Comparison of ENCODE assay signal across 10 cellular contexts in the genomic region with DNA sequence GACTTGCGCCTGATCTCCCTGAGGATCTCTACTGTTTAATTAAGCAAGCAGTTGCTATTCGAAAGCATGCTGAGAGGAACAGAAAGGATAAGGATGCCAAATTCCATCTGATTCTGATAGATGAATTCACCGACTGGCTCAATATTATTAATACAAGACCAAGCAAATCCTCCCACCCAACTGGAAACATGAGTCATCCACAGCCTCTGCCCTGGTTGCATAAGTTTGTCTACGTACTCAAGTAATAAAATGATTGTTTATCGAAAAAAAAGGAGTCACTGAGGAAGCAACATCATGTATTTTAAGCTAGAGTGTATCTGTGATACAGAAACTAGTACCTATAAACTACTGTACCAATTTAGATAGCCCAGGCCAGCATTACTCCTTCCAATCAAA. TPM values are rescaled to one million over a fixed set of nuclear protein-coding genes. Genes with fewer than 3 reads are reported as not detected.
A peak's percentile ranks its signal among the peaks of the same experiment; 100 is the strongest.
DNase-seq lines count a peak whose midpoint lies in the region; FAIRE-seq and TF ChIP-seq lines count a peak whose summit lies in the region.
"Had no signal": no experiment of that assay in that cellular context is flagged by ENCODE, and none has a peak within 500 bp of the region (broad histone marks: within the 10 kb centered on the region; RNA-seq: fewer than 3 reads in every experiment).

No MANE protein-coding gene starts in this region.

- H3K27me3 Mint-ChIP-seq in astrocyte (ENCODE audit: low read depth, unreplicated experiment) (no peaks in the 10 kb centered on the region), nephron progenitor cell (ENCODE audit: low read depth, poor library complexity) (no peaks in the 10 kb centered on the region)
- H3K27me3 Mint-ChIP-seq: CD8-positive, alpha-beta memory T cell had no signal

- H4K20me1 ChIP-seq in astrocyte (ENCODE audit: insufficient read depth, low read length) = peaks cover 54% of the 10 kb centered on the region
- H4K20me1 ChIP-seq in keratinocyte (ENCODE audit: control insufficient read depth, extremely low read depth, insufficient read depth, low read length) = peaks cover 7% of the 10 kb centered on the region

- H3K9ac ChIP-seq in astrocyte (ENCODE audit: low read length) (no peak overlapping the region), keratinocyte (ENCODE audit: control insufficient read depth, extremely low read depth, insufficient read depth, low read length) (peak overlapping the region; percentile 72)

- peak overlapping the region; percentile 36 for H3K27ac Mint-ChIP-seq in astrocyte (ENCODE audit: unreplicated experiment)
- no peak overlapping the region for H3K27ac Mint-ChIP-seq in nephron progenitor cell

- dilution Hi-C loops in keratinocyte (cut with MboI; ENCODE audit: extremely low pct_ligation_motif_present, low sequenced_read_pairs) = no loop called here

- H3K79me2 ChIP-seq in astrocyte (ENCODE audit: insufficient read depth, low read length) (peaks cover 83% of the 10 kb centered on the region), keratinocyte (ENCODE audit: control insufficient read depth, insufficient read depth, low read length) (peaks cover 31% of the 10 kb centered on the region)

- peak in 1 of 2 donors; percentile 77 for DNase-seq in cardiac muscle cell (ENCODE audit: low read depth in 1 of 2, low spot score in 1 of 2)
- no peak for DNase-seq in left ventricle myocardium inferior
- DNase-seq in astrocyte (ENCODE audit: low read depth) = peak; percentile 90
- peak; percentile 50 for DNase-seq in keratinocyte (ENCODE audit: low read depth, low spot score)
- DNase-seq in vagina (ENCODE audit: extremely low spot score in 2 of 2) = no peak
- no peak for DNase-seq in AML-193 (lab: John Stamatoyannopoulos, UW)
- no peak for DNase-seq in nephron progenitor cell
- no peak for DNase-seq in putamen (ENCODE audit: low spot score)
- DNase-seq: activated T-cell treated with anti-CD3 and anti-CD28 coated beads, Interleukin-2, amount 50 U/mL, for 1 hour; CD8-positive, alpha-beta memory T cell had no signal

- H3K27me3 ChIP-seq in cardiac muscle cell (no peaks in the 10 kb centered on the region), left ventricle myocardium inferior (ENCODE audit: low read depth) (no peaks in the 10 kb centered on the region), astrocyte (ENCODE audit: insufficient read depth, low read length) (no peaks in the 10 kb centered on the region), keratinocyte (ENCODE audit: control insufficient read depth, extremely low read depth, insufficient read depth, low read length) (no peaks in the 10 kb centered on the region), vagina (no peaks in the 10 kb centered on the region)

- H3K27ac ChIP-seq in cardiac muscle cell (peak overlapping the region; percentile 42), left ventricle myocardium inferior (replicated peaks) (no peak overlapping the region), astrocyte (ENCODE audit: low read depth, low read length) (peak overlapping the region; percentile 25), keratinocyte (ENCODE audit: control insufficient read depth, insufficient read depth, low read length) (peak overlapping the region; percentile 93), vagina (peak overlapping the region; percentile 80)

- H3K9me3 Mint-ChIP-seq in astrocyte (ENCODE audit: unreplicated experiment) = no peaks in the 10 kb centered on the region
- peaks cover 22% of the 10 kb centered on the region for H3K9me3 Mint-ChIP-seq in nephron progenitor cell
- H3K9me3 Mint-ChIP-seq: CD8-positive, alpha-beta memory T cell had no signal

- H3K36me3 Mint-ChIP-seq in astrocyte (ENCODE audit: low read depth, unreplicated experiment) (no peaks in the 10 kb centered on the region), nephron progenitor cell (ENCODE audit: low read depth) (peaks cover 29% of the 10 kb centered on the region)

- H3K4me1 ChIP-seq in cardiac muscle cell (ENCODE audit: low read depth) (peaks cover 4% of the 10 kb centered on the region), left ventricle myocardium inferior (peaks cover 42% of the 10 kb centered on the region), astrocyte (ENCODE audit: insufficient read depth, low read length) (peaks cover 11% of the 10 kb centered on the region), keratinocyte (ENCODE audit: control insufficient read depth, extremely low read depth, insufficient read depth, low read length) (peaks cover 26% of the 10 kb centered on the region), vagina (peaks cover 55% of the 10 kb centered on the region)

- H2AFZ ChIP-seq in astrocyte (ENCODE audit: low read depth, low read length) = no peak overlapping the region
- peak overlapping the region; percentile 74 for H2AFZ ChIP-seq in keratinocyte (ENCODE audit: control insufficient read depth, low read length)

- H3K4me3 Mint-ChIP-seq in astrocyte (ENCODE audit: unreplicated experiment) (no peak overlapping the region), nephron progenitor cell (no peak overlapping the region)
- H3K4me3 Mint-ChIP-seq: CD8-positive, alpha-beta memory T cell had no signal

- intact Hi-C loops in left ventricle myocardium inferior (cut with micrococcal nuclease) (no loop called here), vagina (cut with DNase I) (no loop called here)

- TF ChIP-seq POLR2A in vagina (IDR thresholded peaks at IDR 0.05) = no peak

- H3K36me3 ChIP-seq in cardiac muscle cell = no peaks in the 10 kb centered on the region
- no peaks in the 10 kb centered on the region for H3K36me3 ChIP-seq in left ventricle myocardium inferior
- H3K36me3 ChIP-seq in astrocyte (ENCODE audit: insufficient read depth, low read length) = no peaks in the 10 kb centered on the region
- H3K36me3 ChIP-seq in keratinocyte (ENCODE audit: control insufficient read depth in 2 of 2, extremely low read depth in 1 of 2, insufficient read depth in 2 of 2, low read length in 2 of 2) = no peaks in the 10 kb centered on the region
- H3K36me3 ChIP-seq in vagina = no peaks in the 10 kb centered on the region

- H3K4me3 ChIP-seq in cardiac muscle cell = no peak overlapping the region
- no peak overlapping the region for H3K4me3 ChIP-seq in left ventricle myocardium inferior
- no peak overlapping the region for H3K4me3 ChIP-seq in astrocyte (ENCODE audit: insufficient read depth, low read depth, low read length)
- peak overlapping the region in 2 of 3 experiments; percentile 66 to 73 for H3K4me3 ChIP-seq in keratinocyte (ENCODE audit: control insufficient read depth in 2 of 3, extremely low read depth in 1 of 3, insufficient read depth in 2 of 3, low read depth in 1 of 3, low read length in 3 of 3)
- H3K4me3 ChIP-seq in vagina = no peak overlapping the region

- FAIRE-seq in astrocyte (lab: Jason Lieb, UNC) (no peak), keratinocyte (lab: Jason Lieb, UNC) (no peak)

- H3K9me1 ChIP-seq in keratinocyte (ENCODE audit: control insufficient read depth, extremely low read depth, insufficient read depth, low read length) = no peaks in the 10 kb centered on the region

- H3K4me1 Mint-ChIP-seq in astrocyte (ENCODE audit: low read depth, unreplicated experiment) (peaks cover 23% of the 10 kb centered on the region), nephron progenitor cell (no peaks in the 10 kb centered on the region)

- H3K4me2 ChIP-seq in astrocyte (ENCODE audit: low read length) (peak overlapping the region; percentile 62), keratinocyte (ENCODE audit: control insufficient read depth, extremely low read depth, insufficient read depth, low read depth, low read length) (peak overlapping the region; percentile 95)

- H3K9me3 ChIP-seq in cardiac muscle cell (ENCODE audit: low read depth) (no peaks in the 10 kb centered on the region), left ventricle myocardium inferior (replicated peaks) (peaks cover 6% of the 10 kb centered on the region), astrocyte (ENCODE audit: insufficient read depth, low read depth, low read length) (no peaks in the 10 kb centered on the region), keratinocyte (ENCODE audit: control insufficient read depth, low read depth, low read length) (no peaks in the 10 kb centered on the region), vagina (no peaks in the 10 kb centered on the region)

- no peak for TF ChIP-seq CTCF in cardiac muscle cell (IDR thresholded peaks at IDR 0.05; ENCODE audit: low read depth, low read length)
- no peak for TF ChIP-seq CTCF in left ventricle myocardium inferior (IDR thresholded peaks at IDR 0.05; ENCODE audit: borderline replicate concordance)
- TF ChIP-seq CTCF in astrocyte (IDR thresholded peaks at IDR 0.05; ENCODE audit: insufficient read depth, low read depth, low read length) = no peak
- TF ChIP-seq CTCF in keratinocyte (optimal IDR thresholded peaks at IDR 0.05 in 1 of 3, IDR thresholded peaks at IDR 0.05 in 1 of 3, conservative IDR thresholded peaks at IDR 0.05 in 1 of 3; ENCODE audit: extremely low read depth in 1 of 3, insufficient read depth in 2 of 3, low read length in 3 of 3) = no peak
- TF ChIP-seq CTCF in vagina (IDR thresholded peaks at IDR 0.05) = no peak
- no peak for TF ChIP-seq CTCF in nephron progenitor cell (IDR thresholded peaks at IDR 0.05)

RNA-seq across cellular contexts. Expression of a gene that starts 26.0 kb away (rescaled TPM):
- total RNA-seq in cardiac muscle cell (11.3 and 17.2 TPM in 2 replicates), left ventricle myocardium inferior (7.9 TPM), astrocyte (10.7 and 12.2 TPM in 2 replicates), vagina (38.5 TPM)
- polyA plus RNA-seq in cardiac muscle cell (10.7 and 14.4 TPM in 2 replicates), keratinocyte (2.7 to 4.4 TPM (median 3.6 TPM) in 3 replicates)
- polyA plus RNA-seq in keratinocyte (2011; ENCODE audit: low read depth) = 26.2 TPM
- 1.1 and 2.4 TPM in 2 replicates for polyA plus RNA-seq in keratinocyte (2011; cell fraction: cytosol; rRNA removed)
- polyA plus RNA-seq in keratinocyte (2011; cell fraction: nucleus; rRNA removed) = 4.9 and 7.3 TPM in 2 replicates
- polyA plus RNA-seq in keratinocyte (2012; ENCODE audit: low replicate concordance) = 2.7 and 6.5 TPM in 2 replicates
- 1.5 to 13.6 TPM (median 5.8 TPM) in 3 replicates for polyA minus RNA-seq in keratinocyte
- polyA minus RNA-seq in keratinocyte (2011; cell fraction: cytosol; rRNA and poly(A)+ RNA removed) = 3.3 TPM
- polyA minus RNA-seq in keratinocyte (2011; cell fraction: nucleus; rRNA and poly(A)+ RNA removed) = 17.6 and 35.5 TPM in 2 replicates

RNA-seq across cellular contexts. Expression of a gene that starts 39.3 kb away (rescaled TPM):
- total RNA-seq in cardiac muscle cell (14.7 and 19.1 TPM in 2 replicates), left ventricle myocardium inferior (18.5 TPM), astrocyte (19.9 and 22.2 TPM in 2 replicates), vagina (12.5 TPM)
- polyA plus RNA-seq in cardiac muscle cell (19.3 and 25.2 TPM in 2 replicates), keratinocyte (5.7 to 11.7 TPM (median 10.1 TPM) in 3 replicates)
- 25.4 TPM for polyA plus RNA-seq in keratinocyte (2011; ENCODE audit: low read depth)
- polyA plus RNA-seq in keratinocyte (2011; cell fraction: cytosol; rRNA removed) = 8.0 and 13.9 TPM in 2 replicates
- 5.3 and 5.7 TPM in 2 replicates for polyA plus RNA-seq in keratinocyte (2011; cell fraction: nucleus; rRNA removed)
- polyA plus RNA-seq in keratinocyte (2012; ENCODE audit: low replicate concordance) = 10.3 and 11.8 TPM in 2 replicates
- polyA minus RNA-seq in keratinocyte = 2.0 to 4.3 TPM (median 2.5 TPM) in 3 replicates
- 4.8 TPM for polyA minus RNA-seq in keratinocyte (2011; cell fraction: cytosol; rRNA and poly(A)+ RNA removed)
- 2.8 and 4.3 TPM in 2 replicates for polyA minus RNA-seq in keratinocyte (2011; cell fraction: nucleus; rRNA and poly(A)+ RNA removed)

Comparison
In these comparisons a context has a peak if more than half of its experiments do, and no peak if none do; other contexts are left out.
1. DNase-seq: peak in astrocyte (single experiment) and keratinocyte (single experiment); none in left ventricle myocardium inferior (single experiment), vagina (0 of 2), AML-193 (0 of 2), nephron progenitor cell (single experiment) and putamen (single experiment).
2. H3K4me3 ChIP-seq: peak in keratinocyte (2 of 3); none in cardiac muscle cell (single experiment), left ventricle myocardium inferior (single experiment), astrocyte (single experiment) and vagina (0 of 2).